17 cellular contexts compared by ENCODE assay signal in genomic region chr15:64747578-64747977, GRCh38. TPM values are rescaled to one million over a fixed set of nuclear protein-coding genes. Genes with fewer than 3 reads are reported as not detected.
"Had no signal": no experiment of that assay in that cellular context is flagged by ENCODE, and none has a peak within 500 bp of the region (broad histone marks: within the 10 kb centered on the region; RNA-seq: fewer than 3 reads in every experiment).

No MANE protein-coding gene starts in this region.

- H3K4me3 ChIP-seq: left lung, prostate gland, thoracic aorta had no signal

- H3K27ac ChIP-seq: brain microvascular endothelial cell, left lung, prostate gland, thoracic aorta, VCaP had no signal

- H3K36me3 ChIP-seq: brain microvascular endothelial cell, left lung, prostate gland, thoracic aorta had no signal

- H3K4me1 ChIP-seq: left lung, prostate gland had no signal

- DNase-seq: activated CD4-positive, alpha-beta memory T cell treated with anti-CD3 and anti-CD28 coated beads, Interleukin-2, amount 10 ng/mL, durations not matched to agents 7 days and 5 days; activated CD4-positive, alpha-beta T cell treated with anti-CD3 and anti-CD28 coated beads for 36 hours; activated gamma-delta T cell; activated naive CD8-positive, alpha-beta T cell treated with anti-CD3 and anti-CD28 coated beads for 36 hours; activated T-cell treated with anti-CD3 and anti-CD28 coated beads, Interleukin-2, amount 50 U/mL, for 48 hours; brain microvascular endothelial cell; cerebellar nuclear complex; head of caudate nucleus; stimulated activated CD4-positive, alpha-beta T cell treated with anti-CD3 and anti-CD28 coated beads, Interleukin-2, amount 100 ng/mL, for 48 hours; stimulated activated naive CD4-positive, alpha-beta T cell treated with Interleukin-2 at 50 U/mL for 16 hours; T-helper 1 cell had no signal

- H3K9me3 ChIP-seq: left lung, prostate gland, thoracic aorta had no signal

- FAIRE-seq: islet of Langerhans had no signal

- H3K27me3 ChIP-seq: brain microvascular endothelial cell had no signal

RNA-seq across cellular contexts. Expression of gene RBPMS2, which starts 27.8 kb away (rescaled TPM):
- total RNA-seq: activated CD4-positive, alpha-beta memory T cell treated with anti-CD3 and anti-CD28 coated beads, Interleukin-2, amount 10 ng/mL, durations not matched to agents 7 days and 5 days; activated CD4-positive, alpha-beta T cell treated with anti-CD3 and anti-CD28 coated beads for 36 hours; activated naive CD8-positive, alpha-beta T cell treated with anti-CD3 and anti-CD28 coated beads for 36 hours; fibroblast of villous mesenchyme had no signal
